Comparison of ENCODE assay signal across 1 cellular context in the genomic region with DNA sequence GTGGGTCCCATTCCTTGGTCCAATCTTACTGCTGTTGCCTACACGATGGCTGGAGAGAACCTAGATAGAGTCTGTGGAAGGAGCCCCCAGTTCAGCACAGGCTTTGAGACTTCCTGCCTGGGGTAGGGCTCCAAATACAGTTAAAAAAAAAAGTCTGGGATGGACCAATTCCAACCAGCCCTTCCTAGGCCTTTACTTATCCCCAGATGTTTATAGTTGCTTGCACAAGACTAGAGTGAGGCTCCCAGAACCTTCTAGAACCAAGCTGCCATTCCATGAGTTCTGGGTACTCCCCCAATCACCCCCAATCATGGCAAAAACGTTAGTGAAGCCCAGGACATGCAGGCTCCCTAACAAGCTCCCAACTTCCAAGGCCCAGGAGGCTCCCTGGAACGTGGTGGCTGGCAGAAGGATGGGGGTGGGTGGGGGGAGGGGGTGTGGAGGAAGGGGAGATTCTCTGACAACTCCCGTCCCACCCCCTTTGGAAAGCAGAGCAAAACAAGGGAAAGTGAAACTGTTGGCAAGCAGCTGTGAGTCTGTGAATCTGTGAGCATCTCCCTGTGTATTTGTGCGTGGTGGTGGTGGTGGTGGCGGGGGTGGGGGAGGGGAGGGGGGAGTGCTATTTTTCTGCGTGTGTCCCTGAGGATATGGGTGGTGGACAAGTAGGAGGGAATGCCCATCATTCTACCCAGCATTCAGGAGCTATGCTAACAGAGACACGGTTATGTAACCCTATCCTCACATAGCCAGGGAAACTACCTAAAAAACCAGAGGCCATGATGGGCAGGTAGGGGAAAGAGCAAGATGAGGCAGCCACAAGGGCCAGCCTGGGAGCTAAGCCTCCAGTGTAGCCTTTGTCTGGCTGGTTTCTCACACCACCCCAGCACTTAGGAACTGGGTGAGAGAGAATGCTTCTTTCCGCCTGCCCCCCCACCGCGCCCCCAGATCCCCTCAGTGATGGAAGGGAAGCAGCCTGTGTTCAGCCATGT.
TF ChIP-seq lines count a peak whose summit lies in the region.

No MANE protein-coding gene starts in this region.

TF ChIP-seq in IMR-90, 13 proteins besides CTCF, POLR2A, EP300 and RAD21:
- TF ChIP-seq FOS (IDR thresholded peaks at IDR 0.05; ENCODE audit: low read depth, low read length) (no peak), CEBPB (IDR thresholded peaks at IDR 0.05; ENCODE audit: low read depth, low read length) (no peak), SMC3 (IDR thresholded peaks at IDR 0.05; ENCODE audit: low read depth, low read length) (no peak), MAFK (IDR thresholded peaks at IDR 0.05; ENCODE audit: low read depth, low read length) (no peak), CHD1 (IDR thresholded peaks at IDR 0.05; ENCODE audit: low read depth, low read length) (no peak)
- TF ChIP-seq, protein P1, sequence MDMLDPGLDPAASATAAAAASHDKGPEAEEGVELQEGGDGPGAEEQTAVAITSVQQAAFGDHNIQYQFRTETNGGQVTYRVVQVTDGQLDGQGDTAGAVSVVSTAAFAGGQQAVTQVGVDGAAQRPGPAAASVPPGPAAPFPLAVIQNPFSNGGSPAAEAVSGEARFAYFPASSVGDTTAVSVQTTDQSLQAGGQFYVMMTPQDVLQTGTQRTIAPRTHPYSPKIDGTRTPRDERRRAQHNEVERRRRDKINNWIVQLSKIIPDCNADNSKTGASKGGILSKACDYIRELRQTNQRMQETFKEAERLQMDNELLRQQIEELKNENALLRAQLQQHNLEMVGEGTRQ (IDR thresholded peaks at IDR 0.05; ENCODE audit: low read depth, low read length), result no peak
